Comparison of ENCODE assay signal across 8 cellular contexts in the genomic region with DNA sequence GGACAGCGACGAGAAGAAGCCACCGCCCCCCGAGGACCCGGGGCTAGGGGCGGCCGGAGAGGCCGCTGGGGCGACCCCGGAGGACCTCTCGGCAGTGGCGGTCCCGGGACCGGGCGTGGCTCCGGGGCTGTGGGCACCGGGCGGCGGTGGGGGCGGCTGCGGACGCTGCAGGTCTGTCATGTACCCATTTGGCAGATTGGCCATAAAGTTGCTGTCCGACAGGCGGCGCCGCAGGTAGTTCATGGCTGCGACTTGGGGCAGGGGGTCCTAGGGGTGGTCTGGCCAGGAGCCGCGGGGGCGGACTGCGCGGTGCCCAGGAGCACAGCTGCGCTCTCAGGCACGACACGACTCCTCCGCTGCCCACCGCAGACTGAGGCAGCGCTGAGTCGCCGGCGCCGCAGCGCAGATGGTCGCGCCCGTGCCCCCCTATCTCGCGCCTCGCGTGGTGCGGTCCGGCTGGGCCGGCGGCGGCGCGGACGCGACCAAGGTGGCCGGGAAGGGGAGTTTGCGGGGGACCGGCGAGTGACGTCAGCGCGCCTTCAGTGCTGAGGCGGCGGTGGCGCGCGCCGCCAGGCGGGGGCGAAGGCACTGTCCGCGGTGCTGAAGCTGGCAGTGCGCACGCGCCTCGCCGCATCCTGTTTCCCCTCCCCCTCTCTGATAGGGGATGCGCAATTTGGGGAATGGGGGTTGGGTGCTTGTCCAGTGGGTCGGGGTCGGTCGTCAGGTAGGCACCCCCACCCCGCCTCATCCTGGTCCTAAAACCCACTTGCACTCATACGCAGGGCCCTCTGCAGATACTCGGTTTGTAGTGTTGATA. TPM values are rescaled to one million over a fixed set of nuclear protein-coding genes. Genes with fewer than 3 reads are reported as not detected.
DNase-seq lines count a peak whose midpoint lies in the region; ATAC-seq and TF ChIP-seq lines count a peak whose summit lies in the region.

A gene (minus strand): TSS at position 372 of the 817 bp plus-strand sequence. CDS start 129 bp downstream, at position 243.

- H3K27me3 ChIP-seq in Peyer's patch: no peaks in the 10 kb centered on the region

- peak; percentile 80 for ATAC-seq in GM19351 (IDR thresholded peaks at IDR 0.05; ENCODE audit: unreplicated experiment)
- ATAC-seq in activated T-helper 17 cell treated with anti-CD3 and anti-CD28 coated beads, Interleukin-2, amount 50 U/mL, for 72 hours (replicated peaks): peak; percentile 85
- ATAC-seq in stimulated activated naive B cell treated with anti-CD40 and anti-IgM and Interleukin-4, amounts not matched to agents 10 μg/mL and 1 μg/mL and 100 μg/mL, for 72 hours (replicated peaks): peak; percentile 72 to 87

- no peaks in the 10 kb centered on the region for H3K36me3 Mint-ChIP-seq in activated T-helper 17 cell treated with anti-CD3 and anti-CD28 coated beads, Interleukin-2, amount 50 U/mL, for 72 hours (ENCODE audit: low read depth)
- no peaks in the 10 kb centered on the region for H3K36me3 Mint-ChIP-seq in nephron progenitor cell (ENCODE audit: low read depth)
- no peaks in the 10 kb centered on the region for H3K36me3 Mint-ChIP-seq in stimulated activated naive B cell treated with anti-CD40 and anti-IgM and Interleukin-4, amounts not matched to agents 10 μg/mL and 1 μg/mL and 100 μg/mL, for 72 hours

- peak in 3 of 6 experiments; percentile 8 to 34 (median 31) for TF ChIP-seq CTCF in Peyer's patch (IDR thresholded peaks at IDR 0.05)
- TF ChIP-seq CTCF in nephron progenitor cell (IDR thresholded peaks at IDR 0.05): no peak

- no peak within 1 kb of the TSS for H3K27ac ChIP-seq in Peyer's patch

- no peaks in the 10 kb centered on the region for H3K4me1 ChIP-seq in Peyer's patch

- peak; percentile 95 for DNase-seq in AG08396 (ENCODE audit: low spot score)
- peak; percentile 62 to 86 (median 75) for DNase-seq in Peyer's patch
- DNase-seq in fibroblast of peridontal ligament (ENCODE audit: extremely low read depth): peak; percentile 60
- peak; percentile 88 for DNase-seq in nephron progenitor cell
- peak; percentile 59 for DNase-seq in stimulated activated naive B cell treated with anti-CD40 and anti-IgM and Interleukin-4, amounts not matched to agents 10 μg/mL and 1 μg/mL and 100 μg/mL, for 72 hours

- H3K27me3 Mint-ChIP-seq in activated T-helper 17 cell treated with anti-CD3 and anti-CD28 coated beads, Interleukin-2, amount 50 U/mL, for 72 hours: no peaks in the 10 kb centered on the region
- peaks cover 55% of the 10 kb centered on the region for H3K27me3 Mint-ChIP-seq in nephron progenitor cell (ENCODE audit: low read depth, poor library complexity)
- H3K27me3 Mint-ChIP-seq in stimulated activated naive B cell treated with anti-CD40 and anti-IgM and Interleukin-4, amounts not matched to agents 10 μg/mL and 1 μg/mL and 100 μg/mL, for 72 hours: peaks cover 30 to 37% of the 10 kb centered on the region in 2 donors

- no peaks in the 10 kb centered on the region for H3K36me3 ChIP-seq in Peyer's patch

- peak within 1 kb of the TSS in 3 of 4 donors; percentile 35 to 44 (median 43) for H3K4me3 ChIP-seq in Peyer's patch

- no peak for TF ChIP-seq POLR2A in Peyer's patch (IDR thresholded peaks at IDR 0.05)

- TF ChIP-seq RAD21 in Ishikawa (IDR thresholded peaks at IDR 0.05; ENCODE audit: low read depth): no peak

- peak within 1 kb of the TSS; percentile 22 for H3K27ac Mint-ChIP-seq in activated T-helper 17 cell treated with anti-CD3 and anti-CD28 coated beads, Interleukin-2, amount 50 U/mL, for 72 hours
- H3K27ac Mint-ChIP-seq in nephron progenitor cell: no peak within 1 kb of the TSS
- H3K27ac Mint-ChIP-seq in stimulated activated naive B cell treated with anti-CD40 and anti-IgM and Interleukin-4, amounts not matched to agents 10 μg/mL and 1 μg/mL and 100 μg/mL, for 72 hours: no peak within 1 kb of the TSS

- peak within 1 kb of the TSS; percentile 75 for H3K4me3 Mint-ChIP-seq in activated T-helper 17 cell treated with anti-CD3 and anti-CD28 coated beads, Interleukin-2, amount 50 U/mL, for 72 hours
- H3K4me3 Mint-ChIP-seq in nephron progenitor cell: no peak within 1 kb of the TSS
- H3K4me3 Mint-ChIP-seq in stimulated activated naive B cell treated with anti-CD40 and anti-IgM and Interleukin-4, amounts not matched to agents 10 μg/mL and 1 μg/mL and 100 μg/mL, for 72 hours: peak within 1 kb of the TSS; percentile 42 to 72

- no peaks in the 10 kb centered on the region for H3K9me3 ChIP-seq in Peyer's patch

- no peaks in the 10 kb centered on the region for H3K4me1 Mint-ChIP-seq in activated T-helper 17 cell treated with anti-CD3 and anti-CD28 coated beads, Interleukin-2, amount 50 U/mL, for 72 hours
- peaks cover 9% of the 10 kb centered on the region for H3K4me1 Mint-ChIP-seq in nephron progenitor cell
- H3K4me1 Mint-ChIP-seq in stimulated activated naive B cell treated with anti-CD40 and anti-IgM and Interleukin-4, amounts not matched to agents 10 μg/mL and 1 μg/mL and 100 μg/mL, for 72 hours: peaks cover 4 to 24% of the 10 kb centered on the region in 2 donors

- no peaks in the 10 kb centered on the region for H3K9me3 Mint-ChIP-seq in activated T-helper 17 cell treated with anti-CD3 and anti-CD28 coated beads, Interleukin-2, amount 50 U/mL, for 72 hours
- peaks cover 75% of the 10 kb centered on the region for H3K9me3 Mint-ChIP-seq in nephron progenitor cell
- H3K9me3 Mint-ChIP-seq in stimulated activated naive B cell treated with anti-CD40 and anti-IgM and Interleukin-4, amounts not matched to agents 10 μg/mL and 1 μg/mL and 100 μg/mL, for 72 hours: no peaks in the 10 kb centered on the region

- TF ChIP-seq EP300 in Ishikawa (IDR thresholded peaks at IDR 0.05; ENCODE audit: borderline replicate concordance): peak; percentile 43; the same call in 1 of the 2 replicates

TF ChIP-seq in Ishikawa, 13 proteins besides CTCF, POLR2A, EP300 and RAD21:
- TF ChIP-seq TEAD4 (IDR thresholded peaks at IDR 0.05) (no peak), ZBTB7A (IDR thresholded peaks at IDR 0.05; ENCODE audit: low read depth) (no peak), TCF12 (IDR thresholded peaks at IDR 0.05; ENCODE audit: low read depth) (no peak), EGR1 (IDR thresholded peaks at IDR 0.05) (peak; percentile 94), NFIC (IDR thresholded peaks at IDR 0.05) (no peak), CEBPB (IDR thresholded peaks at IDR 0.05) (no peak), TAF1 (IDR thresholded peaks at IDR 0.05; ENCODE audit: low read depth) (no peak), CREB1 (IDR thresholded peaks at IDR 0.05; ENCODE audit: low read depth) (peak; percentile 52; the same call in 1 of the 2 replicates), YY1 (IDR thresholded peaks at IDR 0.05; ENCODE audit: low read depth) (0 out of 2 replicates have a peak, but pooled peaks have one; percentile 14), FOXM1 (IDR thresholded peaks at IDR 0.05; ENCODE audit: borderline replicate concordance, low read depth) (no peak)
- TF ChIP-seq, protein P1, sequence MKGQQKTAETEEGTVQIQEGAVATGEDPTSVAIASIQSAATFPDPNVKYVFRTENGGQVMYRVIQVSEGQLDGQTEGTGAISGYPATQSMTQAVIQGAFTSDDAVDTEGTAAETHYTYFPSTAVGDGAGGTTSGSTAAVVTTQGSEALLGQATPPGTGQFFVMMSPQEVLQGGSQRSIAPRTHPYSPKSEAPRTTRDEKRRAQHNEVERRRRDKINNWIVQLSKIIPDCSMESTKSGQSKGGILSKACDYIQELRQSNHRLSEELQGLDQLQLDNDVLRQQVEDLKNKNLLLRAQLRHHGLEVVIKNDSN (IDR thresholded peaks at IDR 0.05): no peak
- TF ChIP-seq, protein P2, sequence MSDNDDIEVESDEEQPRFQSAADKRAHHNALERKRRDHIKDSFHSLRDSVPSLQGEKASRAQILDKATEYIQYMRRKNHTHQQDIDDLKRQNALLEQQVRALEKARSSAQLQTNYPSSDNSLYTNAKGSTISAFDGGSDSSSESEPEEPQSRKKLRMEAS (IDR thresholded peaks at IDR 0.05): peak; percentile 35; the same call in 1 of the 2 replicates
- TF ChIP-seq, protein P3, sequence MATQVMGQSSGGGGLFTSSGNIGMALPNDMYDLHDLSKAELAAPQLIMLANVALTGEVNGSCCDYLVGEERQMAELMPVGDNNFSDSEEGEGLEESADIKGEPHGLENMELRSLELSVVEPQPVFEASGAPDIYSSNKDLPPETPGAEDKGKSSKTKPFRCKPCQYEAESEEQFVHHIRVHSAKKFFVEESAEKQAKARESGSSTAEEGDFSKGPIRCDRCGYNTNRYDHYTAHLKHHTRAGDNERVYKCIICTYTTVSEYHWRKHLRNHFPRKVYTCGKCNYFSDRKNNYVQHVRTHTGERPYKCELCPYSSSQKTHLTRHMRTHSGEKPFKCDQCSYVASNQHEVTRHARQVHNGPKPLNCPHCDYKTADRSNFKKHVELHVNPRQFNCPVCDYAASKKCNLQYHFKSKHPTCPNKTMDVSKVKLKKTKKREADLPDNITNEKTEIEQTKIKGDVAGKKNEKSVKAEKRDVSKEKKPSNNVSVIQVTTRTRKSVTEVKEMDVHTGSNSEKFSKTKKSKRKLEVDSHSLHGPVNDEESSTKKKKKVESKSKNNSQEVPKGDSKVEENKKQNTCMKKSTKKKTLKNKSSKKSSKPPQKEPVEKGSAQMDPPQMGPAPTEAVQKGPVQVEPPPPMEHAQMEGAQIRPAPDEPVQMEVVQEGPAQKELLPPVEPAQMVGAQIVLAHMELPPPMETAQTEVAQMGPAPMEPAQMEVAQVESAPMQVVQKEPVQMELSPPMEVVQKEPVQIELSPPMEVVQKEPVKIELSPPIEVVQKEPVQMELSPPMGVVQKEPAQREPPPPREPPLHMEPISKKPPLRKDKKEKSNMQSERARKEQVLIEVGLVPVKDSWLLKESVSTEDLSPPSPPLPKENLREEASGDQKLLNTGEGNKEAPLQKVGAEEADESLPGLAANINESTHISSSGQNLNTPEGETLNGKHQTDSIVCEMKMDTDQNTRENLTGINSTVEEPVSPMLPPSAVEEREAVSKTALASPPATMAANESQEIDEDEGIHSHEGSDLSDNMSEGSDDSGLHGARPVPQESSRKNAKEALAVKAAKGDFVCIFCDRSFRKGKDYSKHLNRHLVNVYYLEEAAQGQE (IDR thresholded peaks at IDR 0.05; ENCODE audit: low read depth): peak; percentile 93

RNA-seq across cellular contexts. Expression of the gene that starts here (rescaled TPM):
- under 1 TPM in 1 of 4 donors, not detected in 3; 0.67 TPM for total RNA-seq in Peyer's patch
- total RNA-seq in activated T-helper 17 cell treated with anti-CD3 and anti-CD28 coated beads, Interleukin-2, amount 50 U/mL, for 72 hours: 1 to 10 TPM; 1.0 to 4.3 TPM

Comparison
In these comparisons a context has a peak if more than half of its experiments do, and no peak if none do; other contexts are left out.
1. Peak in DNase-seq and H3K4me3 ChIP-seq in Peyer's patch; RNA of the gene not detected or under 1 TPM.